In genomic region chr15:78618490-78618934, GRCh38 we compare ENCODE assay signal across 8 cellular contexts. TPM values are rescaled to one million over a fixed set of nuclear protein-coding genes. Genes with fewer than 3 reads are reported as not detected.
DNase-seq lines count a peak whose midpoint lies in the region; ATAC-seq and TF ChIP-seq lines count a peak whose summit lies in the region.

No MANE protein-coding gene starts in this region.

- POLR2A ChIA-PET in activated CD4-positive, alpha-beta T cell treated with anti-CD3 and anti-CD28 coated beads for 36 hours (lab: Charles Lee) = no interaction called here

- ATAC-seq in activated CD4-positive, alpha-beta T cell treated with anti-CD3 and anti-CD28 coated beads for 36 hours = peak; percentile 49
- ATAC-seq in left lobe of liver (peak; percentile 95), HG03025 (IDR thresholded peaks at IDR 0.05; ENCODE audit: low FRiP score, unreplicated experiment) (no peak)

- peaks cover 33% of the 10 kb centered on the region for H3K27me3 Mint-ChIP-seq in activated CD4-positive, alpha-beta T cell treated with anti-CD3 and anti-CD28 coated beads for 36 hours
- H3K27me3 Mint-ChIP-seq in chondrocyte (ENCODE audit: low read depth) = peaks cover 35% of the 10 kb centered on the region

- H3K36me3 Mint-ChIP-seq in activated CD4-positive, alpha-beta T cell treated with anti-CD3 and anti-CD28 coated beads for 36 hours (ENCODE audit: low read depth) = no peaks in the 10 kb centered on the region
- no peaks in the 10 kb centered on the region for H3K36me3 Mint-ChIP-seq in chondrocyte (ENCODE audit: low read depth)

- intact Hi-C loops in activated CD4-positive, alpha-beta T cell treated with anti-CD3 and anti-CD28 coated beads for 36 hours (cut with DNase I, micrococcal nuclease) = loop anchor here (1.0 to 5.0 kb wide), 4 partner anchors 91 to 311 kb away; no protein-coding TSS in a partner anchor

- H3K4me3 ChIP-seq in HAP-1 = no peak overlapping the region

- no peaks in the 10 kb centered on the region for H3K9me3 Mint-ChIP-seq in activated CD4-positive, alpha-beta T cell treated with anti-CD3 and anti-CD28 coated beads for 36 hours (ENCODE audit: low read depth)
- H3K9me3 Mint-ChIP-seq in chondrocyte (ENCODE audit: low read depth) = no peaks in the 10 kb centered on the region

- H3K27ac Mint-ChIP-seq in activated CD4-positive, alpha-beta T cell treated with anti-CD3 and anti-CD28 coated beads for 36 hours = no peak overlapping the region
- no peak overlapping the region for H3K27ac Mint-ChIP-seq in chondrocyte (ENCODE audit: unreplicated experiment)

- no peak overlapping the region for H3K4me3 Mint-ChIP-seq in activated CD4-positive, alpha-beta T cell treated with anti-CD3 and anti-CD28 coated beads for 36 hours
- no peak overlapping the region for H3K4me3 Mint-ChIP-seq in chondrocyte (ENCODE audit: unreplicated experiment)

- DNase-seq in AG08396 (ENCODE audit: low spot score) (peak; percentile 87), HAP-1 (ENCODE audit: low spot score in 2 of 2) (peak; percentile 82 to 100), NCI-H524 (lab: John Stamatoyannopoulos, UW) (peak; percentile 90 to 92), chondrocyte (ENCODE audit: low spot score) (no peak), left lobe of liver (ENCODE audit: low spot score) (peak; percentile 79)
- DNase-seq in activated CD4-positive, alpha-beta T cell treated with anti-CD3 and anti-CD28 coated beads for 36 hours = peak; percentile 90
- DNase-seq in stimulated activated CD4-positive, alpha-beta T cell treated with anti-CD3 and anti-CD28 coated beads, Interleukin-2, amount 100 ng/mL, for 4 hours (ENCODE audit: low read depth) = peak; percentile 66

- H3K4me1 Mint-ChIP-seq in activated CD4-positive, alpha-beta T cell treated with anti-CD3 and anti-CD28 coated beads for 36 hours = peaks cover 11% of the 10 kb centered on the region
- H3K4me1 Mint-ChIP-seq in chondrocyte (ENCODE audit: low read depth) = peaks cover 21% of the 10 kb centered on the region

- H3K9me3 ChIP-seq in HAP-1 = no peaks in the 10 kb centered on the region

- CTCF ChIA-PET in activated CD4-positive, alpha-beta T cell treated with anti-CD3 and anti-CD28 coated beads for 36 hours (lab: Charles Lee) = interaction anchor here (0.5 to 2.1 kb wide), 7 partner anchors 18 to 95 kb away, joined by 3 to 13 read pairs (median 4); no protein-coding TSS in a partner anchor

- in situ Hi-C loops in HAP-1 (cut with MboI; ENCODE audit: low sequenced_read_pairs) = loop anchor here (5.0 kb wide), 2 partner anchors 89 to 134 kb away; no protein-coding TSS in a partner anchor

- H3K4me1 ChIP-seq in HAP-1 = peaks cover 4% of the 10 kb centered on the region; the same call in 1 of the 2 replicates

- H3K36me3 ChIP-seq in HAP-1 (replicated peaks) = no peaks in the 10 kb centered on the region

- H3K27me3 ChIP-seq in HAP-1 (ENCODE audit: low read depth) = peaks cover 38% of the 10 kb centered on the region

- peak; percentile 91 for TF ChIP-seq CTCF in chondrocyte (IDR thresholded peaks at IDR 0.05)

RNA-seq across cellular contexts. Expression of gene CHRNA3, which starts 2.3 kb away (rescaled TPM):
- total RNA-seq in activated CD4-positive, alpha-beta T cell treated with anti-CD3 and anti-CD28 coated beads for 36 hours = not detected
- 0.29 TPM in 1 of 3 replicates, not detected in the others for total RNA-seq in chondrocyte
- not detected for total RNA-seq in left lobe of liver

RNA-seq across cellular contexts. Expression of gene CHRNB4, which starts 22.5 kb away (rescaled TPM):
- total RNA-seq in activated CD4-positive, alpha-beta T cell treated with anti-CD3 and anti-CD28 coated beads for 36 hours = not detected
- total RNA-seq in chondrocyte = 0.10 to 0.13 TPM in 2 of 3 replicates, not detected in the other
- total RNA-seq in left lobe of liver = not detected

RNA-seq across cellular contexts. Expression of gene CHRNA5, which starts 53.2 kb away (rescaled TPM):
- 1 to 10 TPM; 6.5 to 8.5 TPM for total RNA-seq in activated CD4-positive, alpha-beta T cell treated with anti-CD3 and anti-CD28 coated beads for 36 hours
- 1.6 to 1.8 TPM (median 1.6 TPM) in 3 replicates for total RNA-seq in chondrocyte
- total RNA-seq in left lobe of liver = 0.35 TPM
